In the genomic region with DNA sequence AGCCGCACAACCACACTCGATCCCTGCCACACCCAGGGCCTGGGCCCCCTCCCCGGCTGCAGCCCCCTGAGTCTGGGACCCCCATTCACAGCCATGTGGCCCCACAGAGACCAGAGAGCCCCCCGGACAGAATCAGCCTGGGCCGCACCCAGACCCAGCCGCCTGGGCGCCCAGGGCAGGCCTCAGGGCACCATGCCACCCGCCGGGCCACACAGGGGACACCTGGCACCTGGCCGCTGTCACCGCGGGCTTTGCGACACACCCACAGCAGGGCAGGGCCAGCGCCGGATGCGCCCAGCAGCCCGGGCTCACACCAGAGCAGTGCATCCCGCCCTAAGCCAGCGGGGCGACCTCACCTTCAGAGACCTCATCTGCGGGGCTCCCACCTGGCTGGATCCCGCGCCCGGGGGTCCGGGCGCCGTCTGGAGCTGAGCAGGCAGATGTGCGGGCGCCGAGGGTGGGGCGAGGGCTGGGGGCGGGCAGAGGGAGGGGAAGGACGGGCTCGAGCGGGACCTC, we compare ENCODE assay signal across 6 cellular contexts. TPM values are rescaled to one million over a fixed set of nuclear protein-coding genes. Genes with fewer than 3 reads are reported as not detected.
DNase-seq lines count a peak whose midpoint lies in the region; ATAC-seq and TF ChIP-seq lines count a peak whose summit lies in the region.

No MANE protein-coding gene starts in this region.

- in situ Hi-C loops in GM13977 (cut with MboI; ENCODE audit: low pct_unique_long_range_greater_than_20kb, low sequenced_read_pairs, unreplicated experiment), result no loop called here

- H3K4me1 ChIP-seq in HCT116 (ENCODE audit: control insufficient read depth in 1 of 2, insufficient read depth in 2 of 2, low read length in 2 of 2) (peaks cover 13 to 28% of the 10 kb centered on the region in 2 experiments), mucosa of rectum (ENCODE audit: control insufficient read depth in 2 of 2, insufficient read depth in 2 of 2, low read length in 2 of 2) (peaks cover 3 to 7% of the 10 kb centered on the region in 2 donors)

- H3K27me3 ChIP-seq in HCT116 (ENCODE audit: insufficient read depth, low read length) (no peaks in the 10 kb centered on the region), mucosa of rectum (ENCODE audit: control insufficient read depth in 2 of 2, insufficient read depth in 2 of 2, low read length in 2 of 2) (peaks cover 0 to 5% of the 10 kb centered on the region in 2 donors)

- BruUV-seq in HCT116 (replicated peaks; lab: Mats Ljungman, UMichigan), result no TSS peak

- CTCF ChIA-PET in HCT116 (lab: Charles Lee), result no interaction called here

- POLR2A ChIA-PET in HCT116 (lab: Charles Lee), result no interaction called here

- RAD21 ChIA-PET in HCT116 (lab: Charles Lee; ENCODE audit: low non-redundant PET in 1 of 2, low total read pairs in 2 of 2, uncharacterized antibody in 2 of 2, unreplicated experiment in 2 of 2), result no interaction called here

- H3K36me3 ChIP-seq in HCT116 (ENCODE audit: control insufficient read depth in 1 of 2, insufficient read depth in 2 of 2, low read length in 2 of 2) (no peaks in the 10 kb centered on the region; a peak in 1 of 4 replicates), mucosa of rectum (ENCODE audit: control insufficient read depth in 2 of 2, insufficient read depth in 2 of 2, low read length in 2 of 2) (peaks cover 2% of the 10 kb centered on the region in 2 donors)

- no peaks in the 10 kb centered on the region for H3K9me3 ChIP-seq in HCT116 (ENCODE audit: control insufficient read depth in 1 of 2, insufficient read depth in 1 of 2, low read depth in 1 of 2, low read length in 2 of 2)
- no peaks in the 10 kb centered on the region for H3K9me3 ChIP-seq in mucosa of rectum (ENCODE audit: control insufficient read depth in 2 of 2, low read length in 2 of 2)

- H3K79me2 ChIP-seq in HCT116 (ENCODE audit: insufficient read depth, low read length), result no peaks in the 10 kb centered on the region

- H4K20me1 ChIP-seq in HCT116 (ENCODE audit: insufficient read depth), result no peaks in the 10 kb centered on the region

- TF ChIP-seq CTCF in HCT116 (IDR thresholded peaks at IDR 0.05 in 2 of 3, conservative IDR thresholded peaks at IDR 0.05 in 1 of 3; ENCODE audit: borderline replicate concordance in 1 of 3, insufficient read depth in 1 of 3, low read depth in 2 of 3, low read length in 2 of 3), result no peak
- no peak for TF ChIP-seq CTCF in GM13977 (IDR thresholded peaks at IDR 0.05; ENCODE audit: extremely low read depth, insufficient read depth, missing control alignments)

- H3K9me2 ChIP-seq in HCT116 (ENCODE audit: insufficient read depth), result no peaks in the 10 kb centered on the region

- TF ChIP-seq POLR2A in HCT116 (IDR thresholded peaks at IDR 0.05; ENCODE audit: borderline replicate concordance, extremely low read depth, insufficient read depth, insufficient read length), result no peak

- H3K9ac ChIP-seq in HCT116 (ENCODE audit: low read length) (peak overlapping the region; percentile 67), mucosa of rectum (ENCODE audit: low read depth in 1 of 2, low read length in 2 of 2) (peak overlapping the region in 1 of 2 donors; percentile 32)

- ATAC-seq in HCT116, result peak; percentile 82
- ATAC-seq in HG03378 (IDR thresholded peaks at IDR 0.05; ENCODE audit: unreplicated experiment), result no peak

- no peak overlapping the region for H2AFZ ChIP-seq in HCT116 (ENCODE audit: low read depth, low read length, poor library complexity, severe bottlenecking)

- peak overlapping the region; percentile 83 for H3K4me2 ChIP-seq in HCT116 (ENCODE audit: low read length)

- DNase-seq in HCT116 (ENCODE audit: low read depth, low spot score) (peak; percentile 10), NOMO-1 treated with dmso at 0.1 percent for 144 hours (lab: John Stamatoyannopoulos, UW; ENCODE audit: unreplicated experiment) (no peak), GM13977 (ENCODE audit: low spot score) (no peak)
- peak; percentile 72 for DNase-seq in activated effector memory CD4-positive, alpha-beta T cell treated with anti-CD3 and anti-CD28 coated beads, Interleukin-2, amount 50 U/mL, for 16 hours

- H3K27ac ChIP-seq in HCT116 (ENCODE audit: low read depth, low read length), result peak overlapping the region; percentile 79; the same call in 1 of the 2 replicates
- peak overlapping the region in 1 of 2 donors; percentile 38 for H3K27ac ChIP-seq in mucosa of rectum (ENCODE audit: low read depth in 2 of 2, low read length in 2 of 2)

- TF ChIP-seq RAD21 in HCT116 (IDR thresholded peaks at IDR 0.05; ENCODE audit: low read depth), result no peak

- H3K4me3 ChIP-seq in HCT116 (replicated peaks in 1 of 2; ENCODE audit: low read depth in 1 of 2, low read length in 2 of 2), result peak overlapping the region; percentile 64 to 67
- peak overlapping the region; percentile 26 to 64 for H3K4me3 ChIP-seq in mucosa of rectum (ENCODE audit: low read length in 2 of 2)

- intact Hi-C loops in HCT116 (cut with micrococcal nuclease), result no loop called here

TF ChIP-seq in HCT116, 20 proteins besides CTCF, POLR2A, EP300 and RAD21:
- TF ChIP-seq CBX3 (IDR thresholded peaks at IDR 0.05; ENCODE audit: low read depth) (no peak), FOSL1 (IDR thresholded peaks at IDR 0.05; ENCODE audit: low read depth) (no peak), EZH2 (IDR thresholded peaks at IDR 0.05) (no peak), POLR2AphosphoS5 (IDR thresholded peaks at IDR 0.05; ENCODE audit: low read depth, low read length) (no peak), ELF1 (IDR thresholded peaks at IDR 0.05; ENCODE audit: borderline replicate concordance, low read depth) (no peak), SRF (IDR thresholded peaks at IDR 0.05; ENCODE audit: low read depth) (no peak), YY1 (IDR thresholded peaks at IDR 0.05; ENCODE audit: extremely low read depth, insufficient replicate concordance, low read depth, low read length) (no peak), EGR1 (IDR thresholded peaks at IDR 0.05; ENCODE audit: low read depth) (no peak), SIN3A (IDR thresholded peaks at IDR 0.05; ENCODE audit: low read depth) (peak; percentile 65; the same call in 1 of the 2 replicates), TCF7L2 (IDR thresholded peaks at IDR 0.05; ENCODE audit: borderline replicate concordance, extremely low read depth, insufficient read depth, insufficient read length) (peak; percentile 47)
- TF ChIP-seq, protein P1, sequence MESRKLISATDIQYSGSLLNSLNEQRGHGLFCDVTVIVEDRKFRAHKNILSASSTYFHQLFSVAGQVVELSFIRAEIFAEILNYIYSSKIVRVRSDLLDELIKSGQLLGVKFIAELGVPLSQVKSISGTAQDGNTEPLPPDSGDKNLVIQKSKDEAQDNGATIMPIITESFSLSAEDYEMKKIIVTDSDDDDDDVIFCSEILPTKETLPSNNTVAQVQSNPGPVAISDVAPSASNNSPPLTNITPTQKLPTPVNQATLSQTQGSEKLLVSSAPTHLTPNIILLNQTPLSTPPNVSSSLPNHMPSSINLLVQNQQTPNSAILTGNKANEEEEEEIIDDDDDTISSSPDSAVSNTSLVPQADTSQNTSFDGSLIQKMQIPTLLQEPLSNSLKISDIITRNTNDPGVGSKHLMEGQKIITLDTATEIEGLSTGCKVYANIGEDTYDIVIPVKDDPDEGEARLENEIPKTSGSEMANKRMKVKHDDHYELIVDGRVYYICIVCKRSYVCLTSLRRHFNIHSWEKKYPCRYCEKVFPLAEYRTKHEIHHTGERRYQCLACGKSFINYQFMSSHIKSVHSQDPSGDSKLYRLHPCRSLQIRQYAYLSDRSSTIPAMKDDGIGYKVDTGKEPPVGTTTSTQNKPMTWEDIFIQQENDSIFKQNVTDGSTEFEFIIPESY (IDR thresholded peaks at IDR 0.05; ENCODE audit: extremely low read depth, insufficient replicate concordance, low read length), result peak; percentile 15
- TF ChIP-seq, protein P2, sequence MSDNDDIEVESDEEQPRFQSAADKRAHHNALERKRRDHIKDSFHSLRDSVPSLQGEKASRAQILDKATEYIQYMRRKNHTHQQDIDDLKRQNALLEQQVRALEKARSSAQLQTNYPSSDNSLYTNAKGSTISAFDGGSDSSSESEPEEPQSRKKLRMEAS (IDR thresholded peaks at IDR 0.05), result peak; percentile 78; the same call in 1 of the 2 replicates

RNA-seq across cellular contexts. Expression of a gene that starts 0.4 kb away (rescaled TPM):
- 2.3 TPM for total RNA-seq in HCT116 (2021; ENCODE audit: unreplicated experiment)
- polyA plus RNA-seq in HCT116 (2012), result 1.6 and 1.8 TPM in 2 replicates

RNA-seq across cellular contexts. Expression of a gene that starts 20.4 kb away (rescaled TPM):
- 33.2 TPM for total RNA-seq in HCT116 (2021; ENCODE audit: unreplicated experiment)
- 24.2 and 25.3 TPM in 2 replicates for polyA plus RNA-seq in HCT116 (2012)

RNA-seq across cellular contexts. Expression of a gene that starts 21.0 kb away (rescaled TPM):
- not detected for total RNA-seq in HCT116 (2021; ENCODE audit: unreplicated experiment)
- not detected in 2 replicates for polyA plus RNA-seq in HCT116 (2012)

RNA-seq across cellular contexts. Expression of a gene that starts 33.5 kb away (rescaled TPM):
- total RNA-seq in HCT116 (2021; ENCODE audit: unreplicated experiment), result 186 TPM
- 158 and 174 TPM in 2 replicates for polyA plus RNA-seq in HCT116 (2012)

RNA-seq across cellular contexts. Expression of a gene that starts 48.8 kb away (rescaled TPM):
- total RNA-seq in HCT116 (2021; ENCODE audit: unreplicated experiment), result 131 TPM
- polyA plus RNA-seq in HCT116 (2012), result 125 and 134 TPM in 2 replicates

Comparison
In these comparisons a context has a peak if more than half of its experiments do, and no peak if none do; other contexts are left out.
1. DNase-seq: peak in HCT116 (single experiment) and activated effector memory CD4-positive, alpha-beta T cell treated with anti-CD3 and anti-CD28 coated beads, Interleukin-2, amount 50 U/mL, for 16 hours (single experiment); none in NOMO-1 treated with dmso at 0.1 percent for 144 hours (single experiment) and GM13977 (single experiment).